ENCODE assay signal across 17 cellular contexts in genomic region chr17:62801553-62801952, GRCh38. TPM values are rescaled to one million over a fixed set of nuclear protein-coding genes. Genes with fewer than 3 reads are reported as not detected.
"Had no signal": no experiment of that assay in that cellular context is flagged by ENCODE, and none has a peak within 500 bp of the region (broad histone marks: within the 10 kb centered on the region; RNA-seq: fewer than 3 reads in every experiment).

No MANE protein-coding gene starts in this region.

- H3K36me3 ChIP-seq: stomach, thoracic aorta, uterus had no signal

- DNase-seq: activated CD4-positive, alpha-beta memory T cell treated with anti-CD3 and anti-CD28 coated beads, Interleukin-2, amount 10 ng/mL, durations not matched to agents 7 days and 5 days; activated CD4-positive, CD25-positive, alpha-beta regulatory T cell treated with anti-CD3 and anti-CD28 coated beads, Interleukin-2, amount 50 U/mL, for 72 hours; activated CD8-positive, alpha-beta memory T cell treated with anti-CD3 and anti-CD28 coated beads, Interleukin-2, amount 50 U/mL, for 4 hours; activated naive CD8-positive, alpha-beta T cell treated with anti-CD3 and anti-CD28 coated beads, Interleukin-2, amount 10 ng/mL, durations not matched to agents 7 days and 5 days; activated T-cell treated with anti-CD3 and anti-CD28 coated beads, Interleukin-2, amount 50 U/mL, for 72 hours; anterior cingulate cortex; cerebellar nuclear complex; erythroblast; hypothalamus; left cardiac atrium; naive B cell; retina; stomach; uterus had no signal

- H3K27ac ChIP-seq: stomach, thoracic aorta, uterus had no signal

- H3K9me3 ChIP-seq: stomach, thoracic aorta, uterus had no signal

- H3K27me3 ChIP-seq: uterus had no signal

- H3K4me3 ChIP-seq: lung, stomach, thoracic aorta, uterus had no signal

- H3K4me1 ChIP-seq: uterus had no signal

RNA-seq across cellular contexts. Expression of gene MARCHF10, which starts 6.6 kb away (rescaled TPM):
- total RNA-seq: activated CD4-positive, alpha-beta memory T cell treated with anti-CD3 and anti-CD28 coated beads, Interleukin-2, amount 10 ng/mL, durations not matched to agents 7 days and 5 days; activated T-cell treated with anti-CD3 and anti-CD28 coated beads, Interleukin-2, amount 50 U/mL, for 72 hours; left cardiac atrium; skeletal muscle tissue; thoracic aorta had no signal
